ENCODE assay signal across 18 cellular contexts in genomic region chr4:2045518-2045951, GRCh38. TPM values are rescaled to one million over a fixed set of nuclear protein-coding genes. Genes with fewer than 3 reads are reported as not detected.
DNase-seq lines count a peak whose midpoint lies in the region; ATAC-seq and TF ChIP-seq lines count a peak whose summit lies in the region.
"Had no signal": no experiment of that assay in that cellular context is flagged by ENCODE, and none has a peak within 500 bp of the region (broad histone marks: within the 10 kb centered on the region; RNA-seq: fewer than 3 reads in every experiment).

No MANE protein-coding gene starts in this region.

- intact Hi-C loops in cardiac septum (cut with DNase I), result no loop called here
- intact Hi-C loops in activated CD8-positive, alpha-beta T cell treated with anti-CD3 and anti-CD28 coated beads for 36 hours (cut with micrococcal nuclease), result no loop called here

- H3K4me3 ChIP-seq in right atrium auricular region (no peak overlapping the region), Peyer's patch (no peak overlapping the region)
- H3K4me3 ChIP-seq: GM12878, pancreas, stomach had no signal

- H3K27me3 Mint-ChIP-seq in activated CD8-positive, alpha-beta T cell treated with anti-CD3 and anti-CD28 coated beads for 36 hours, result peaks cover 14% of the 10 kb centered on the region
- H3K27me3 Mint-ChIP-seq in activated naive CD4-positive, alpha-beta T cell treated with anti-CD3 and anti-CD28 coated beads, Interleukin-2, amount 10 ng/mL, durations not matched to agents 7 days and 5 days, result peaks cover 79% of the 10 kb centered on the region

- TF ChIP-seq POLR2A in Peyer's patch (IDR thresholded peaks at IDR 0.05), result no peak

- H3K36me3 ChIP-seq in right atrium auricular region, result no peaks in the 10 kb centered on the region
- H3K36me3 ChIP-seq in Peyer's patch, result no peaks in the 10 kb centered on the region
- H3K36me3 ChIP-seq: pancreas, stomach had no signal

- no peak overlapping the region for H3K27ac Mint-ChIP-seq in activated CD8-positive, alpha-beta T cell treated with anti-CD3 and anti-CD28 coated beads for 36 hours
- H3K27ac Mint-ChIP-seq in activated naive CD4-positive, alpha-beta T cell treated with anti-CD3 and anti-CD28 coated beads, Interleukin-2, amount 10 ng/mL, durations not matched to agents 7 days and 5 days, result no peak overlapping the region
- H3K27ac Mint-ChIP-seq: immature natural killer cell, T-cell had no signal

- CTCF ChIA-PET in activated CD8-positive, alpha-beta T cell treated with anti-CD3 and anti-CD28 coated beads for 36 hours (lab: Charles Lee), result no interaction called here
- CTCF ChIA-PET in activated naive CD4-positive, alpha-beta T cell treated with anti-CD3 and anti-CD28 coated beads, Interleukin-2, amount 10 ng/mL, durations not matched to agents 7 days and 5 days (lab: Charles Lee), result no interaction called here

- POLR2A ChIA-PET in activated CD8-positive, alpha-beta T cell treated with anti-CD3 and anti-CD28 coated beads for 36 hours (lab: Charles Lee), result no interaction called here

- no peaks in the 10 kb centered on the region for H3K4me1 Mint-ChIP-seq in activated CD8-positive, alpha-beta T cell treated with anti-CD3 and anti-CD28 coated beads for 36 hours (ENCODE audit: low read depth)
- peaks cover 5% of the 10 kb centered on the region for H3K4me1 Mint-ChIP-seq in activated naive CD4-positive, alpha-beta T cell treated with anti-CD3 and anti-CD28 coated beads, Interleukin-2, amount 10 ng/mL, durations not matched to agents 7 days and 5 days
- H3K4me1 Mint-ChIP-seq: immature natural killer cell had no signal

- no peaks in the 10 kb centered on the region for H3K36me3 Mint-ChIP-seq in activated CD8-positive, alpha-beta T cell treated with anti-CD3 and anti-CD28 coated beads for 36 hours (ENCODE audit: low read depth)
- no peaks in the 10 kb centered on the region for H3K36me3 Mint-ChIP-seq in activated naive CD4-positive, alpha-beta T cell treated with anti-CD3 and anti-CD28 coated beads, Interleukin-2, amount 10 ng/mL, durations not matched to agents 7 days and 5 days
- H3K36me3 Mint-ChIP-seq: immature natural killer cell, T-cell had no signal

- H3K4me3 Mint-ChIP-seq in activated CD8-positive, alpha-beta T cell treated with anti-CD3 and anti-CD28 coated beads for 36 hours, result no peak overlapping the region
- no peak overlapping the region for H3K4me3 Mint-ChIP-seq in activated naive CD4-positive, alpha-beta T cell treated with anti-CD3 and anti-CD28 coated beads, Interleukin-2, amount 10 ng/mL, durations not matched to agents 7 days and 5 days
- H3K4me3 Mint-ChIP-seq: B cell, immature natural killer cell, T-cell had no signal

- no peaks in the 10 kb centered on the region for H3K9me3 Mint-ChIP-seq in activated CD8-positive, alpha-beta T cell treated with anti-CD3 and anti-CD28 coated beads for 36 hours
- no peaks in the 10 kb centered on the region for H3K9me3 Mint-ChIP-seq in activated naive CD4-positive, alpha-beta T cell treated with anti-CD3 and anti-CD28 coated beads, Interleukin-2, amount 10 ng/mL, durations not matched to agents 7 days and 5 days
- H3K9me3 Mint-ChIP-seq: immature natural killer cell, T-cell had no signal

- DNase-seq in cardiac septum (ENCODE audit: low spot score) (peak; percentile 66), right atrium auricular region (ENCODE audit: low spot score) (no peak), Peyer's patch (peak in 2 of 3 donors; percentile 36 to 48), kidney tubule cell (ENCODE audit: low spot score) (peak; percentile 55), NCI-H82 treated with DMSO at 0.1 percent for 48 hours (lab: John Stamatoyannopoulos, UW; ENCODE audit: unreplicated experiment) (no peak), EL (no peak)
- no peak for DNase-seq in activated CD8-positive, alpha-beta T cell treated with anti-CD3 and anti-CD28 coated beads for 36 hours
- DNase-seq in activated naive CD4-positive, alpha-beta T cell treated with anti-CD3 and anti-CD28 coated beads, Interleukin-2, amount 10 ng/mL, durations not matched to agents 7 days and 5 days, result no peak
- DNase-seq: activated CD4-positive, CD25-positive, alpha-beta regulatory T cell; activated T-cell treated with anti-CD3 and anti-CD28 coated beads, Interleukin-2, amount 50 U/mL, for 1 hour; DMS79 treated with DMSO at 0.1 percent for 48 hours; immature natural killer cell; stomach had no signal

- H3K27ac ChIP-seq in right atrium auricular region (no peak overlapping the region), Peyer's patch (no peak overlapping the region)
- H3K27ac ChIP-seq: pancreas, stomach had no signal

- H3K27me3 ChIP-seq in right atrium auricular region (peaks cover 12 to 20% of the 10 kb centered on the region in 2 donors), Peyer's patch (peaks cover 0 to 6% of the 10 kb centered on the region in 2 donors)
- H3K27me3 ChIP-seq: pancreas had no signal

- H3K9me3 ChIP-seq in right atrium auricular region, result no peaks in the 10 kb centered on the region
- H3K9me3 ChIP-seq in Peyer's patch, result no peaks in the 10 kb centered on the region
- H3K9me3 ChIP-seq: pancreas had no signal

- TF ChIP-seq CTCF in right atrium auricular region (IDR thresholded peaks at IDR 0.05) (no peak), Peyer's patch (IDR thresholded peaks at IDR 0.05) (no peak)
- TF ChIP-seq CTCF in activated CD8-positive, alpha-beta T cell treated with anti-CD3 and anti-CD28 coated beads for 36 hours (IDR thresholded peaks at IDR 0.05), result no peak

- ATAC-seq in activated CD8-positive, alpha-beta T cell treated with anti-CD3 and anti-CD28 coated beads for 36 hours, result no peak
- ATAC-seq: GM12878, pancreas, T-cell had no signal

- H3K4me1 ChIP-seq in right atrium auricular region (peaks cover 0 to 21% of the 10 kb centered on the region in 2 donors), Peyer's patch (peaks cover 0 to 25% (median 18%) of the 10 kb centered on the region in 4 donors)

RNA-seq across cellular contexts. Expression of gene NAT8L, which starts 13.6 kb away (rescaled TPM):
- total RNA-seq in cardiac septum (1.1 TPM), right atrium auricular region (1 to 10 TPM; 3.0 to 3.2 TPM), Peyer's patch (under 1 TPM in 1 of 4 donors, not detected in 3; 0.27 TPM)
- total RNA-seq in activated CD8-positive, alpha-beta T cell treated with anti-CD3 and anti-CD28 coated beads for 36 hours, result 1 to 10 TPM; 1.0 to 1.1 TPM
- total RNA-seq: glomerular endothelial cell had no signal

RNA-seq across cellular contexts. Expression of gene NELFA, which starts 36.8 kb away (rescaled TPM):
- total RNA-seq in cardiac septum, result 14.7 TPM
- 10 to 100 TPM in 1 of 2 donors, 1 to 10 TPM in 1; 8.0 to 12.7 TPM for total RNA-seq in right atrium auricular region
- 10 to 100 TPM; 27.7 to 56.9 (median 42.8) TPM for total RNA-seq in Peyer's patch
- 10 to 100 TPM; 43.9 to 46.3 TPM for total RNA-seq in activated CD8-positive, alpha-beta T cell treated with anti-CD3 and anti-CD28 coated beads for 36 hours

Comparison
In these comparisons a context has a peak if more than half of its experiments do, and no peak if none do; other contexts are left out.
1. DNase-seq: peak in cardiac septum (single experiment), Peyer's patch (2 of 3) and kidney tubule cell (single experiment); none in right atrium auricular region (single experiment), activated CD8-positive, alpha-beta T cell treated with anti-CD3 and anti-CD28 coated beads for 36 hours (single experiment), NCI-H82 treated with DMSO at 0.1 percent for 48 hours (single experiment), activated naive CD4-positive, alpha-beta T cell treated with anti-CD3 and anti-CD28 coated beads, Interleukin-2, amount 10 ng/mL, durations not matched to agents 7 days and 5 days (single experiment) and EL (single experiment).